ENCODE assay signal across 8 cellular contexts in the genomic region with DNA sequence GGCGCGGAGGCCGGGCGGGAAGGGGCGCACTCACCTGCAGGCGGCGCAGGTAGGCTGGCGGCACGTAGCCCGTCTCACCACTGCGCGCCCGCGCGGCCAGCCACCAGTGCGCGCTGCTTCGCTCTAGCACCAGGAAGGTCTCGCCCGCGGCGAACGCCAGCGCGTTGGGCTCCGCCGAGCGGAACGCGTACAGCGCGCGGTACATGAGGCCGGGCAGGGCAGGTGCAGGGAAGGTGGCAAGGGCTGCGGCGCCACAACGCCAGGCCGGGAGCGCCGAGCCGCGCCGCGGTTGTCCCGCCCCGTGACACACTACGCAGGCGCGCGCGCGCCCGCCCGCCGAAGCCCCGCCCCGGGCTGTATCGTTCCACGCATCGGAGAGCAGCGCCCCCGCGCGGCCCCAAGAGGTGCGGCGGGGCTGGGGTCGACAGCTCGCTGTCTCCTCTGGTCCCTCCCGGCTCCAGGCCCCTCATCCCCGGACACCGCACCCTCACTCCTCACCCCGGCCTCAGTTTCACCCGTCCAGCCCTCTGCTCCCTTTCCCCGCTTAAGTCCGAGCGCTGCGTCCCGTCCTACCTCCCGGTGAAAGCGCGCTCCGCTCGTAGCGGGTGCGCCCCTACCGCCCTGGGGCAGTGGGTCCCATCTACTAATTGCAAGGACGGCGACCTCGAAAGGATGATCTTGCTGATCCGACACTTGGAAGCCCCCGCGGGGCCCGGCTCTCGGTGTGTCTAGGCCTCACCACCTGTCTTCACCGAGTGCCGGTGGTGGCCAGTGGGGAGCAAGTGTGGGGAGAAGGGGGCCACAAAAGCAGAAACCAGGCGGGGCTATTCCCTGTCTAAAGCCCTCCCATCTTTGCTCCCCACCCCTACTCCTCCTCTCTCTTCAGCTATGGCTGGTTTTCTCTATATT. TPM values are rescaled to one million over a fixed set of nuclear protein-coding genes. Genes with fewer than 3 reads are reported as not detected.
DNase-seq lines count a peak whose midpoint lies in the region; ATAC-seq, FAIRE-seq and TF ChIP-seq lines count a peak whose summit lies in the region.

A gene (minus strand): TSS at position 313 of the 909 bp plus-strand sequence. CDS start 108 bp downstream, at position 205.

- ATAC-seq in GM19463 (IDR thresholded peaks at IDR 0.05; ENCODE audit: unreplicated experiment): peak; percentile 83

- peak; percentile 58 for TF ChIP-seq CTCF in HL-60 (IDR thresholded peaks at IDR 0.05; ENCODE audit: insufficient read depth, low read length)
- TF ChIP-seq CTCF in OCI-LY3 (IDR thresholded peaks at IDR 0.05; ENCODE audit: low read depth, low read length): peak; percentile 66
- peak; percentile 88 to 90 for TF ChIP-seq CTCF in endothelial cell of umbilical vein (IDR thresholded peaks at IDR 0.05; ENCODE audit: extremely low read depth in 1 of 2, insufficient read depth in 1 of 2, low read depth in 1 of 2, low read length in 2 of 2)

- H3K9me3 ChIP-seq in OCI-LY3 (ENCODE audit: insufficient read depth, low read length) (no peaks in the 10 kb centered on the region), endothelial cell of umbilical vein (replicated peaks; ENCODE audit: control insufficient read depth, insufficient read depth, low read length) (no peaks in the 10 kb centered on the region)

- H3K9me1 ChIP-seq in endothelial cell of umbilical vein (replicated peaks; ENCODE audit: control insufficient read depth, extremely low read depth, insufficient read depth, low read length): no peaks in the 10 kb centered on the region

- peak; percentile 95 for TF ChIP-seq POLR2A in endothelial cell of umbilical vein (IDR thresholded peaks at IDR 0.05; ENCODE audit: low read depth, low read length)

- intact Hi-C loops in endothelial cell of umbilical vein (cut with micrococcal nuclease): loop anchor here (1.0 to 2.0 kb wide), 4 partner anchors 21 to 221 kb away; a partner anchor contains a TSS

- peak; percentile 60 for FAIRE-seq in endothelial cell of umbilical vein (lab: Jason Lieb, UNC)

- peaks cover 52% of the 10 kb centered on the region for H3K36me3 ChIP-seq in OCI-LY3 (replicated peaks; ENCODE audit: low read depth, low read length)
- peaks cover 9 to 37% of the 10 kb centered on the region in 2 experiments for H3K36me3 ChIP-seq in endothelial cell of umbilical vein (ENCODE audit: control insufficient read depth in 2 of 2, extremely low read depth in 1 of 2, insufficient read depth in 2 of 2, low read length in 2 of 2)

- H3K4me2 ChIP-seq in OCI-LY3 (ENCODE audit: low read length): peak within 1 kb of the TSS; percentile 89
- peak within 1 kb of the TSS; percentile 63 for H3K4me2 ChIP-seq in endothelial cell of umbilical vein (ENCODE audit: insufficient read depth, low read length)

- dilution Hi-C loops in endothelial cell of umbilical vein (cut with MboI; ENCODE audit: extremely low pct_ligation_motif_present, low sequenced_read_pairs): no loop called here

- H3K9ac ChIP-seq in OCI-LY3 (ENCODE audit: low read length): peak within 1 kb of the TSS; percentile 92
- peak within 1 kb of the TSS; percentile 48 for H3K9ac ChIP-seq in endothelial cell of umbilical vein (replicated peaks; ENCODE audit: extremely low read depth, insufficient read depth, low read length)

- peak within 1 kb of the TSS; percentile 94 for H3K4me3 ChIP-seq in HL-60 (replicated peaks; ENCODE audit: insufficient read depth, low read length)
- peak within 1 kb of the TSS; percentile 94 for H3K4me3 ChIP-seq in OCI-LY3 (ENCODE audit: low read length)
- H3K4me3 ChIP-seq in endothelial cell of umbilical vein (replicated peaks in 1 of 3; ENCODE audit: insufficient read depth in 1 of 3, low read depth in 1 of 3, low read length in 3 of 3): peak within 1 kb of the TSS; percentile 6 to 90 (median 42)

- H4K20me1 ChIP-seq in OCI-LY3 (ENCODE audit: insufficient read depth, low read length): peaks cover 4% of the 10 kb centered on the region
- H4K20me1 ChIP-seq in endothelial cell of umbilical vein (replicated peaks; ENCODE audit: control insufficient read depth, extremely low read depth, insufficient read depth, low read length): no peaks in the 10 kb centered on the region

- POLR2A ChIA-PET in endothelial cell of umbilical vein (lab: Charles Lee): interaction anchor here (0.6 kb wide), 1 partner anchor 745 kb away, joined by 4 read pairs; no protein-coding TSS in a partner anchor

- H3K27ac ChIP-seq in HL-60 (replicated peaks) (peak within 1 kb of the TSS; percentile 73), OCI-LY3 (ENCODE audit: low read length) (peak within 1 kb of the TSS; percentile 53), endothelial cell of umbilical vein (ENCODE audit: insufficient read depth, low read depth, low read length) (no peak within 1 kb of the TSS)

- H3K79me2 ChIP-seq in OCI-LY3 (ENCODE audit: low read length): peaks cover 23% of the 10 kb centered on the region
- peaks cover 2% of the 10 kb centered on the region for H3K79me2 ChIP-seq in endothelial cell of umbilical vein (ENCODE audit: control insufficient read depth, insufficient read depth, low read length)

- H3K4me1 ChIP-seq in OCI-LY3 (ENCODE audit: low read length) (peaks cover 16% of the 10 kb centered on the region), endothelial cell of umbilical vein (ENCODE audit: control insufficient read depth, extremely low read depth, insufficient read depth, low read length) (peaks cover 14% of the 10 kb centered on the region)

- CTCF ChIA-PET in endothelial cell of umbilical vein (lab: Charles Lee): interaction anchor here (0.6 to 1.6 kb wide), 19 partner anchors 9 to 412 kb away, joined by 3 to 14 read pairs (median 4); a partner anchor contains a TSS

- in situ Hi-C loops in Caki2 (cut with HindIII; ENCODE audit: low pct_unique_long_range_greater_than_20kb, low sequenced_read_pairs): no loop called here

- DNase-seq in Caki2 (ENCODE audit: low read depth) (peak; percentile 80), HL-60 (ENCODE audit: low read depth in 1 of 2, low spot score in 1 of 2) (peak; percentile 71 to 85), endothelial cell of umbilical vein (ENCODE audit: low read depth, low spot score) (peak; percentile 84), middle frontal gyrus (ENCODE audit: extremely low spot score, low spot score) (peak; percentile 82)
- peak; percentile 93 for DNase-seq in activated CD8-positive, alpha-beta memory T cell treated with anti-CD3 and anti-CD28 coated beads, Interleukin-2, amount 50 U/mL, for 4 hours
- DNase-seq in stimulated activated CD8-positive, alpha-beta memory T cell treated with anti-CD3 and anti-CD28 coated beads, Interleukin-4, amount 100 ng/mL, for 1 hour (ENCODE audit: low read depth in 2 of 2, low spot score in 1 of 2): peak; percentile 81 to 82

- H3K27me3 ChIP-seq in HL-60 (ENCODE audit: insufficient read depth, poor library complexity, severe bottlenecking) (no peaks in the 10 kb centered on the region), OCI-LY3 (ENCODE audit: low read depth, low read length) (no peaks in the 10 kb centered on the region), endothelial cell of umbilical vein (ENCODE audit: control insufficient read depth in 2 of 2, insufficient read depth in 2 of 2, low read length in 2 of 2) (no peaks in the 10 kb centered on the region)

- BruUV-seq in endothelial cell of umbilical vein (replicated peaks; lab: Mats Ljungman, UMichigan): no TSS peak

- H2AFZ ChIP-seq in OCI-LY3 (ENCODE audit: low read depth, low read length) (peak within 1 kb of the TSS; percentile 81), endothelial cell of umbilical vein (ENCODE audit: low read depth, low read length) (peak within 1 kb of the TSS; percentile 71)

TF ChIP-seq in endothelial cell of umbilical vein, 7 proteins besides CTCF, POLR2A, EP300 and RAD21:
- no peak for TF ChIP-seq JUN (IDR thresholded peaks at IDR 0.05; ENCODE audit: borderline replicate concordance, insufficient read depth, insufficient read length, low read depth)
- peak; percentile 96 for TF ChIP-seq POLR2AphosphoS5 (IDR thresholded peaks at IDR 0.05; ENCODE audit: insufficient read depth, low read depth, low read length)
TF ChIP-seq in endothelial cell of umbilical vein: peak in this region for 1.

RNA-seq across cellular contexts. Expression of the gene that starts here (rescaled TPM):
- total RNA-seq in Caki2 (2014; rRNA removed; shearing (Covaris generic); ENCODE audit: low replicate concordance): 4.0 and 25.1 TPM in 2 replicates
- 12.8 and 13.4 TPM in 2 replicates for total RNA-seq in endothelial cell of umbilical vein
- polyA plus RNA-seq in endothelial cell of umbilical vein: 19.1 and 26.2 TPM in 2 replicates
- 9.7 and 12.6 TPM in 2 replicates for polyA plus RNA-seq in endothelial cell of umbilical vein (2011; cell fraction: cytosol; rRNA removed)
- polyA plus RNA-seq in endothelial cell of umbilical vein (2011; cell fraction: nucleus; rRNA removed): 19.1 and 21.3 TPM in 2 replicates
- 9.0 and 9.2 TPM in 2 replicates for polyA plus RNA-seq in endothelial cell of umbilical vein (2012)
- polyA minus RNA-seq in endothelial cell of umbilical vein: 15.3 and 27.1 TPM in 2 replicates
- 22.5 TPM for polyA minus RNA-seq in endothelial cell of umbilical vein (2011; cell fraction: cytosol; rRNA and poly(A)+ RNA removed)
- 7.6 and 11.2 TPM in 2 replicates for polyA minus RNA-seq in endothelial cell of umbilical vein (2011; cell fraction: nucleus; rRNA and poly(A)+ RNA removed)

Comparison
In these comparisons a context has a peak if more than half of its experiments do, and no peak if none do; other contexts are left out.
1. H3K4me3 ChIP-seq: peak in every context shown above with its lines; median percentile 94 in HL-60; 94 in OCI-LY3; 42 in endothelial cell of umbilical vein.